Comparison of ENCODE assay signal across 8 cellular contexts in the genomic region with DNA sequence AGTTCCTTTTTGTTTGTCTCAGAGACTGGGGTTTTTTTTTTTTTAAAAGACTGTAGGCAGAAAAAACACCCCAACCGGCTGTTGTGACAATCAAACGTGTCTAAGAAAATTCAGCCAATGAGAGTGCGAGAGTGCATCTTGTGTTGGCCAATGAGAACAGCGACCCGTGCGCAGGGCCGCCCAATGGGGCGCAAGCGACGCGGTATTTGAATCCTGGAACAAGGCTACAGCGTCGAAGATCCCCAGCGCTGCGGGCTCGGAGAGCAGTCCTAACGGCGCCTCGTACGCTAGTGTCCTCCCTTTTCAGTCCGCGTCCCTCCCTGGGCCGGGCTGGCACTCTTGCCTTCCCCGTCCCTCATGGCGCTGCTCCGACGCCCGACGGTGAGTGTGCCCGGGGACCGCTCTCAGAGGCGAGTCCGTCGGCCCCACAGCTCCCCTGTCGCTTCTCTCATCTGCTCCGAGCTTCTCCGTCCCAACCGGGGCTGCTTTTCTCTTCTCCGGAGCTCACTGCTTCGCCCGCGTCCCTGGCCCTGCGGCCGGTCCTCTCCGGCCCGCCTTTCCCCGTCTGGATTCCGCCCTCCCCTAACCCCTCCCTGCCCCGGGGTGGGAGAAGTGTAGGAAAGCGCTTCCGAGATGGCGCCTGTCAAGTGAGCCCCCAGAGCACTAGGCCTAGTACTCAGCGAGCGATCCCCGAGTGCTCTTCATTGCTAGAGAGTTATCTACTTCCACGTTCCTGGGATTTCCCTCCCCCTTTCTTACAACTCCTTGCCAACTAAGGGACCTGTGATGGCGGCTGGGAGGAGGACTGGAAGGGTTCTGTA. TPM values are rescaled to one million over a fixed set of nuclear protein-coding genes. Genes with fewer than 3 reads are reported as not detected.
DNase-seq lines count a peak whose midpoint lies in the region; ATAC-seq and TF ChIP-seq lines count a peak whose summit lies in the region.

Gene CCNB2, plus strand, starts transcription at position 235 of the 821 bp plus-strand sequence. Its CDS starts 123 bp downstream, at position 358.

- H3K9me3 ChIP-seq in fibroblast of lung (ENCODE audit: control insufficient read depth, insufficient read depth, low read depth, low read length), result no peaks in the 10 kb centered on the region

- H3K27ac Mint-ChIP-seq in activated T-helper 1 cell treated with anti-CD3 and anti-CD28 coated beads, Interleukin-12 subunit alpha, Interleukin-12 subunit beta, Interleukin-2, Interleukin-4 antibody, amounts not matched to agents 30 ng/mL and 10 ng/mL and 1 ng/mL, durations not matched to agents 14 hours and 24 hours and 36 hours, result peak within 1 kb of the TSS; percentile 99
- H3K27ac Mint-ChIP-seq in naive thymus-derived CD8-positive, alpha-beta T cell, result peak within 1 kb of the TSS; percentile 88 to 100 (median 94)
- H3K27ac Mint-ChIP-seq in stimulated activated naive B cell treated with anti-CD40 and anti-IgM and Interleukin-4, amounts not matched to agents 10 μg/mL and 1 μg/mL and 100 μg/mL, for 72 hours, result peak within 1 kb of the TSS; percentile 96

- intact Hi-C loops in activated T-helper 1 cell treated with anti-CD3 and anti-CD28 coated beads, Interleukin-12 subunit alpha, Interleukin-12 subunit beta, Interleukin-2, Interleukin-4 antibody, amounts not matched to agents 30 ng/mL and 10 ng/mL and 1 ng/mL, durations not matched to agents 14 hours and 24 hours and 36 hours (cut with micrococcal nuclease), result loop anchor here (1.0 to 10.0 kb wide), 9 partner anchors 31 to 1370 kb away; partner anchors contain the start of genes BNIP2, GTF2A2, ICE2 and RNF111

- ATAC-seq in naive thymus-derived CD8-positive, alpha-beta T cell, result peak; percentile 100
- peak; percentile 99 for ATAC-seq in stimulated activated naive B cell treated with anti-CD40 and anti-IgM and Interleukin-4, amounts not matched to agents 10 μg/mL and 1 μg/mL and 100 μg/mL, for 72 hours (replicated peaks)

- POLR2A ChIA-PET in naive thymus-derived CD8-positive, alpha-beta T cell (lab: Charles Lee), result no interaction called here

- H3K27ac ChIP-seq in fibroblast of lung (ENCODE audit: insufficient read depth, low read length), result peak within 1 kb of the TSS; percentile 86

- no peaks in the 10 kb centered on the region for H3K27me3 Mint-ChIP-seq in activated T-helper 1 cell treated with anti-CD3 and anti-CD28 coated beads, Interleukin-12 subunit alpha, Interleukin-12 subunit beta, Interleukin-2, Interleukin-4 antibody, amounts not matched to agents 30 ng/mL and 10 ng/mL and 1 ng/mL, durations not matched to agents 14 hours and 24 hours and 36 hours (ENCODE audit: insufficient read depth)
- no peaks in the 10 kb centered on the region for H3K27me3 Mint-ChIP-seq in naive thymus-derived CD8-positive, alpha-beta T cell
- H3K27me3 Mint-ChIP-seq in stimulated activated naive B cell treated with anti-CD40 and anti-IgM and Interleukin-4, amounts not matched to agents 10 μg/mL and 1 μg/mL and 100 μg/mL, for 72 hours, result no peaks in the 10 kb centered on the region

- H3K4me3 ChIP-seq in LNCaP clone FGC (ENCODE audit: low read depth, low read length) (peak within 1 kb of the TSS; percentile 82), fibroblast of lung (replicated peaks in 1 of 4; ENCODE audit: control extremely low read depth in 1 of 4, insufficient read depth in 1 of 4, low read depth in 3 of 4, low read length in 4 of 4) (peak within 1 kb of the TSS; percentile 82 to 97 (median 87))

- TF ChIP-seq CTCF in LNCaP clone FGC (IDR thresholded peaks at IDR 0.05; ENCODE audit: control insufficient read depth, extremely low read depth, insufficient read depth) (no peak), fibroblast of lung (conservative IDR thresholded peaks at IDR 0.05 in 1 of 2, IDR thresholded peaks at IDR 0.05 in 1 of 2; ENCODE audit: low read depth in 1 of 2, low read length in 2 of 2) (no peak)

- H3K9me3 Mint-ChIP-seq in activated T-helper 1 cell treated with anti-CD3 and anti-CD28 coated beads, Interleukin-12 subunit alpha, Interleukin-12 subunit beta, Interleukin-2, Interleukin-4 antibody, amounts not matched to agents 30 ng/mL and 10 ng/mL and 1 ng/mL, durations not matched to agents 14 hours and 24 hours and 36 hours, result no peaks in the 10 kb centered on the region
- no peaks in the 10 kb centered on the region for H3K9me3 Mint-ChIP-seq in naive thymus-derived CD8-positive, alpha-beta T cell
- no peaks in the 10 kb centered on the region for H3K9me3 Mint-ChIP-seq in stimulated activated naive B cell treated with anti-CD40 and anti-IgM and Interleukin-4, amounts not matched to agents 10 μg/mL and 1 μg/mL and 100 μg/mL, for 72 hours

- H3K27me3 ChIP-seq in fibroblast of lung (ENCODE audit: control insufficient read depth, insufficient read depth, low read length), result no peaks in the 10 kb centered on the region

- H3K4me1 ChIP-seq in fibroblast of lung (ENCODE audit: control insufficient read depth, extremely low read depth, insufficient read depth, low read length), result no peaks in the 10 kb centered on the region

- H3K36me3 ChIP-seq in fibroblast of lung (ENCODE audit: control insufficient read depth, insufficient read depth, low read length), result peaks cover 7% of the 10 kb centered on the region

- peaks cover 17% of the 10 kb centered on the region for H3K36me3 Mint-ChIP-seq in activated T-helper 1 cell treated with anti-CD3 and anti-CD28 coated beads, Interleukin-12 subunit alpha, Interleukin-12 subunit beta, Interleukin-2, Interleukin-4 antibody, amounts not matched to agents 30 ng/mL and 10 ng/mL and 1 ng/mL, durations not matched to agents 14 hours and 24 hours and 36 hours (ENCODE audit: low read depth)
- no peaks in the 10 kb centered on the region for H3K36me3 Mint-ChIP-seq in naive thymus-derived CD8-positive, alpha-beta T cell
- peaks cover 0 to 9% of the 10 kb centered on the region in 2 donors for H3K36me3 Mint-ChIP-seq in stimulated activated naive B cell treated with anti-CD40 and anti-IgM and Interleukin-4, amounts not matched to agents 10 μg/mL and 1 μg/mL and 100 μg/mL, for 72 hours

- peak within 1 kb of the TSS; percentile 92 for H3K4me2 ChIP-seq in fibroblast of lung (ENCODE audit: extremely low read depth, insufficient read depth, low read length)

- H3K4me1 Mint-ChIP-seq in activated T-helper 1 cell treated with anti-CD3 and anti-CD28 coated beads, Interleukin-12 subunit alpha, Interleukin-12 subunit beta, Interleukin-2, Interleukin-4 antibody, amounts not matched to agents 30 ng/mL and 10 ng/mL and 1 ng/mL, durations not matched to agents 14 hours and 24 hours and 36 hours (ENCODE audit: low read depth), result peaks cover 46% of the 10 kb centered on the region
- peaks cover 10 to 14% (median 12%) of the 10 kb centered on the region in 4 donors for H3K4me1 Mint-ChIP-seq in naive thymus-derived CD8-positive, alpha-beta T cell
- H3K4me1 Mint-ChIP-seq in stimulated activated naive B cell treated with anti-CD40 and anti-IgM and Interleukin-4, amounts not matched to agents 10 μg/mL and 1 μg/mL and 100 μg/mL, for 72 hours, result peaks cover 6 to 8% of the 10 kb centered on the region in 2 donors

- H3K4me3 Mint-ChIP-seq in activated T-helper 1 cell treated with anti-CD3 and anti-CD28 coated beads, Interleukin-12 subunit alpha, Interleukin-12 subunit beta, Interleukin-2, Interleukin-4 antibody, amounts not matched to agents 30 ng/mL and 10 ng/mL and 1 ng/mL, durations not matched to agents 14 hours and 24 hours and 36 hours, result peak within 1 kb of the TSS; percentile 96
- peak within 1 kb of the TSS; percentile 83 to 99 (median 92) for H3K4me3 Mint-ChIP-seq in naive thymus-derived CD8-positive, alpha-beta T cell
- H3K4me3 Mint-ChIP-seq in stimulated activated naive B cell treated with anti-CD40 and anti-IgM and Interleukin-4, amounts not matched to agents 10 μg/mL and 1 μg/mL and 100 μg/mL, for 72 hours, result peak within 1 kb of the TSS; percentile 83 to 86

- DNase-seq in EL, result peak; percentile 95
- peak; percentile 93 for DNase-seq in H4 (ENCODE audit: low spot score)
- peak; percentile 92 for DNase-seq in LNCaP clone FGC (ENCODE audit: low read depth)
- peak; percentile 98 for DNase-seq in RPMI8226
- peak; percentile 85 for DNase-seq in activated T-helper 1 cell treated with anti-CD3 and anti-CD28 coated beads, Interleukin-12 subunit alpha, Interleukin-12 subunit beta, Interleukin-2, Interleukin-4 antibody, amounts not matched to agents 30 ng/mL and 10 ng/mL and 1 ng/mL, durations not matched to agents 14 hours and 24 hours and 36 hours (ENCODE audit: low spot score)
- DNase-seq in fibroblast of lung (ENCODE audit: low read depth in 2 of 2), result peak; percentile 92 to 95
- peak in 9 of 10 donors; percentile 70 to 91 (median 83) for DNase-seq in naive thymus-derived CD8-positive, alpha-beta T cell
- DNase-seq in stimulated activated naive B cell treated with anti-CD40 and anti-IgM and Interleukin-4, amounts not matched to agents 10 μg/mL and 1 μg/mL and 100 μg/mL, for 72 hours, result peak; percentile 82

- peak within 1 kb of the TSS; percentile 68 for H3K9ac ChIP-seq in fibroblast of lung (ENCODE audit: insufficient read depth, low read length)

- peaks cover 26% of the 10 kb centered on the region for H3K79me2 ChIP-seq in fibroblast of lung (ENCODE audit: control insufficient read depth, insufficient read depth, low read length)

- H2AFZ ChIP-seq in fibroblast of lung (ENCODE audit: low read length), result peak within 1 kb of the TSS; percentile 82

- H4K20me1 ChIP-seq in fibroblast of lung (ENCODE audit: control insufficient read depth, extremely low read depth, insufficient read depth, low read length), result no peaks in the 10 kb centered on the region

RNA-seq across cellular contexts. Expression of gene CCNB2, which starts in this region (rescaled TPM):
- 181 and 210 TPM in 2 replicates for total RNA-seq in H4 (2014; rRNA removed; shearing (Covaris generic))
- total RNA-seq in activated T-helper 1 cell treated with anti-CD3 and anti-CD28 coated beads, Interleukin-12 subunit alpha, Interleukin-12 subunit beta, Interleukin-2, Interleukin-4 antibody, amounts not matched to agents 30 ng/mL and 10 ng/mL and 1 ng/mL, durations not matched to agents 14 hours and 24 hours and 36 hours, result 36.6 and 38.2 TPM in 2 replicates
- total RNA-seq in fibroblast of lung, result 1.5 and 19.3 TPM in 2 replicates
- 18.5 and 77.8 TPM in 2 replicates for polyA plus RNA-seq in fibroblast of lung
- polyA plus RNA-seq in fibroblast of lung (2012), result 13.2 and 53.7 TPM in 2 replicates
- polyA minus RNA-seq in fibroblast of lung (ENCODE audit: low replicate concordance), result 2.0 and 9.7 TPM in 2 replicates
- under 1 TPM; 0.52 to 0.80 TPM for total RNA-seq in naive thymus-derived CD8-positive, alpha-beta T cell
- polyA plus RNA-seq in naive thymus-derived CD8-positive, alpha-beta T cell, result under 1 TPM in 1 of 3 donors, not detected in 2; 0.34 TPM

Comparison
In these comparisons a context has a peak if more than half of its experiments do, and no peak if none do; other contexts are left out.
1. Peak in every context shown above with its lines: DNase-seq, ATAC-seq, H3K4me3 ChIP-seq and H3K27ac ChIP-seq.
2. RNA of gene CCNB2 (polyA plus RNA-seq): 13.2 to 77.8 TPM in fibroblast of lung; 0.34 TPM in naive thymus-derived CD8-positive, alpha-beta T cell; every median in the first group is over 10 times any median in the second.
3. Peak in DNase-seq and ATAC-seq in naive thymus-derived CD8-positive, alpha-beta T cell; RNA of the gene not detected or under 1 TPM.